Comparison of ENCODE assay signal across 7 cellular contexts in the genomic region with DNA sequence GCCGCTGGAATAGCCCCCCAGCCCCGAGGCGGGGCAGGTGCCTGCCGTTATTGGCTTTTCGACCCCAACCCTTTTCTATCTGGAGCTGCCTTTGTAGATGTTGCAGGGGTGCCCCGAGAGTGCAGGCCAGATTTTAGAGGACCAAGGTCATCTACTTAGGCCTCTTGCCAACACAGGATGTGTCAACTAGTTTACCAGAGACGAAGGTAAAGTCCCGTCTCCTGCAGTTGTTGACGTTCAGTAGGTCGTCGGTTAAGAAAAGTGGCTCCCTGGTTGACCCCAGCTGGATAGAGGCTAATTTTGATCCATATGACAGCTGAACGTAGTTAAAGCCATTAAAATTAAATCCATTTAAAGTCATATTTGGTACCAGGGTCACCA. TPM values are rescaled to one million over a fixed set of nuclear protein-coding genes. Genes with fewer than 3 reads are reported as not detected.
DNase-seq lines count a peak whose midpoint lies in the region; ATAC-seq, FAIRE-seq and TF ChIP-seq lines count a peak whose summit lies in the region.

No MANE protein-coding gene starts in this region.

- TF ChIP-seq POLR2A in lower leg skin (IDR thresholded peaks at IDR 0.05), result no peak
- TF ChIP-seq POLR2A in tibial nerve (IDR thresholded peaks at IDR 0.05), result no peak

- DNase-seq in M059J (ENCODE audit: low read depth) (peak; percentile 39), caudate nucleus (lab: John Stamatoyannopoulos, UW) (peak in 7 of 61 donors; percentile 19 to 64 (median 41)), lower leg skin (ENCODE audit: low spot score in 2 of 2) (no peak), tibial nerve (ENCODE audit: low spot score in 2 of 2) (no peak), RCC 7860 (ENCODE audit: low spot score) (no peak)

- intact Hi-C loops in lower leg skin (cut with DNase I; ENCODE audit: low total_unique reads), result no loop called here

- no peak for FAIRE-seq in RCC 7860 (lab: Jason Lieb, UNC)

- H3K36me3 ChIP-seq in tibial nerve, result no peaks in the 10 kb centered on the region

- no peak for TF ChIP-seq CTCF in lower leg skin (IDR thresholded peaks at IDR 0.05)
- TF ChIP-seq CTCF in tibial nerve (IDR thresholded peaks at IDR 0.05), result no peak

- no peaks in the 10 kb centered on the region for H3K9me3 ChIP-seq in tibial nerve

- peak; percentile 3 for ATAC-seq in GM21717 (IDR thresholded peaks at IDR 0.05; ENCODE audit: unreplicated experiment)

- H3K27ac ChIP-seq in caudate nucleus (ENCODE audit: low read depth, low read length), result peak overlapping the region; percentile 89
- peak overlapping the region; percentile 82 to 100 (median 96) for H3K27ac ChIP-seq in tibial nerve

- no peak for TF ChIP-seq EP300 in tibial nerve (IDR thresholded peaks at IDR 0.05)

- 5 to 7% methylated on average over 12 of the region's 12 CpGs for WGBS in lower leg skin, 2 donors
- WGBS in tibial nerve, 2 donors, result 3 to 7% methylated on average over 12 of the region's 12 CpGs

- H3K4me1 ChIP-seq in tibial nerve, result peaks cover 0 to 41% (median 21%) of the 10 kb centered on the region in 4 donors

- no peaks in the 10 kb centered on the region for H3K27me3 ChIP-seq in tibial nerve

- H3K4me3 ChIP-seq in GM08714 (ENCODE audit: low read length) (peak overlapping the region; percentile 84), lower leg skin (ENCODE audit: low read depth, poor library complexity, severe bottlenecking) (peak overlapping the region; percentile 57), tibial nerve (peak overlapping the region; percentile 71 to 99 (median 79))

RNA-seq across cellular contexts. Expression of a gene that starts 0.6 kb away (rescaled TPM):
- total RNA-seq in M059J (2014; rRNA removed; shearing (Covaris generic)), result 28.5 and 43.6 TPM in 2 replicates
- 10 to 100 TPM; 56.9 to 79.2 (median 65.7) TPM for total RNA-seq in lower leg skin
- total RNA-seq in tibial nerve, result 10 to 100 TPM; 63.0 to 83.0 (median 77.1) TPM
